In the genomic region with DNA sequence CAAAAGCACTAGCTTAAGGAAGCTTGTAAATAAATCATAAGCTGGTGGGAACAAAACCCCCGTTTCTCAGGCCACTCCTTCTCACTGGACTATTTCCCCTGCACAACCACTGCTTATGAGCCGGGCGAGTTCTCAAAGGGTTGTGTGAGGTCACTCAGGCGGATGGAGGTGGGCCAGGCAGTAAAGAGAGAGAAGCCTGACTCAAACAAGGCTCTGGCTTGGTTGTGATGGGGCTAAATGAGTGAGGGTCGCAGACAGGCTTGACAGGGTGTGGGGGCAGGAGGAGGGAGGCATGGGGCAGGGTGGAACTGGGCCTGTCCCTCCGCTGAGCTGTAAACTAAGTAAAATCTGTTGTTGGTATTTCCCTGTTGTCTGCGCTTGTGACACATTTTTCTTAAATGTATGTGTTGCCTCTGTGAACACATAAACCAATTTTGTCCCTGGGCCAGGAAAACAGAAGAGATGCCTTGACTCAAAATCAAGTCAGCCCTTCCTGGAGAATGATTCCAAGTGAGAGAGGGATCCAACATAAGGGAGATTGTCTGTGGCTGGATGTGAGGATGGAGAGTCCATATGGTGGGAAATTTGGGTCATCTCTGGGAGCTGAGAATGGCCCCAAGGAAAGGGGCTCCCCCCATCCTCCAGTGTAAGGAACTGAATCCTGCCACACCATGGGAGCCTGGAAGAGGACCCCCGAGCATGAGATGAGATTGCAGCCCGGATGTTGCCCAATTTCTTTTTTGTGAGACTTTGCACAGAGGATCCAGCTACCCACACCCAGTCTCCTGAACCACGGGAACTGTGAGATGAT, we compare ENCODE assay signal across 10 cellular contexts. TPM values are rescaled to one million over a fixed set of nuclear protein-coding genes. Genes with fewer than 3 reads are reported as not detected.
DNase-seq lines count a peak whose midpoint lies in the region; ATAC-seq and TF ChIP-seq lines count a peak whose summit lies in the region.
"Had no signal": no experiment of that assay in that cellular context is flagged by ENCODE, and none has a peak within 500 bp of the region (broad histone marks: within the 10 kb centered on the region; RNA-seq: fewer than 3 reads in every experiment).

No MANE protein-coding gene starts in this region.

- H3K18ac ChIP-seq in mesendoderm (ENCODE audit: low read length), result no peak overlapping the region

- H3K4me3 ChIP-seq in BLaER1 treated with 17β-estradiol and CSF1 and Interleukin-3, amounts not matched to agents 10 nM and 100 nM, result no peak overlapping the region
- no peak overlapping the region for H3K4me3 ChIP-seq in MG63
- H3K4me3 ChIP-seq in fibroblast of mammary gland (ENCODE audit: control insufficient read depth, low read depth, low read length), result no peak overlapping the region
- no peak overlapping the region for H3K4me3 ChIP-seq in neural progenitor cell
- no peak overlapping the region for H3K4me3 ChIP-seq in mesendoderm (ENCODE audit: low read length)
- no peak overlapping the region for H3K4me3 ChIP-seq in lower leg skin (ENCODE audit: low read depth, poor library complexity, severe bottlenecking)

- no peaks in the 10 kb centered on the region for H3K79me1 ChIP-seq in mesendoderm (ENCODE audit: low read length)

- no peaks in the 10 kb centered on the region for H3K27me3 ChIP-seq in BLaER1 treated with 17β-estradiol and CSF1 and Interleukin-3, amounts not matched to agents 10 nM and 100 nM
- H3K27me3 ChIP-seq in MG63 (no peaks in the 10 kb centered on the region), neural progenitor cell (no peaks in the 10 kb centered on the region), mesendoderm (ENCODE audit: insufficient read depth, low read length, poor library complexity) (no peaks in the 10 kb centered on the region)

- H2BK5ac ChIP-seq in mesendoderm (ENCODE audit: low read length), result no peak overlapping the region

- peak; percentile 67 for DNase-seq in MG63
- DNase-seq in fibroblast of mammary gland (ENCODE audit: low read depth), result peak; percentile 55
- DNase-seq in neural progenitor cell (ENCODE audit: low spot score), result peak; percentile 34
- DNase-seq in NCI-H524 treated with DMSO at 0.1 percent for 48 hours (lab: John Stamatoyannopoulos, UW), result no peak
- DNase-seq in mesendoderm, result no peak
- no peak for DNase-seq in lower leg skin (ENCODE audit: low spot score in 2 of 2)
- DNase-seq: cortex of kidney had no signal

- H3K4me2 ChIP-seq in BLaER1 treated with 17β-estradiol and CSF1 and Interleukin-3, amounts not matched to agents 10 nM and 100 nM, result peak overlapping the region; percentile 15 to 81 (median 57); a peak in 18 of 22 replicates
- H3K4me2 ChIP-seq in neural progenitor cell, result no peak overlapping the region
- H3K4me2 ChIP-seq in mesendoderm (ENCODE audit: low read length), result no peak overlapping the region

- H3K56ac ChIP-seq in mesendoderm (ENCODE audit: low read length), result no peak overlapping the region

- no peak overlapping the region for H3K27ac ChIP-seq in BLaER1 treated with 17β-estradiol and CSF1 and Interleukin-3, amounts not matched to agents 10 nM and 100 nM
- H3K27ac ChIP-seq in neural progenitor cell (no peak overlapping the region), mesendoderm (ENCODE audit: low read depth, low read length) (no peak overlapping the region)

- H3K4me1 ChIP-seq in BLaER1 treated with 17β-estradiol and CSF1 and Interleukin-3, amounts not matched to agents 10 nM and 100 nM, result peaks cover 8 to 33% (median 29%) of the 10 kb centered on the region in 10 experiments; a peak in 19 of 20 replicates
- peaks cover 11% of the 10 kb centered on the region for H3K4me1 ChIP-seq in neural progenitor cell
- H3K4me1 ChIP-seq in mesendoderm (ENCODE audit: control insufficient read depth, low read depth, low read length), result peaks cover 2% of the 10 kb centered on the region

- no peak overlapping the region for H3K4me3 Mint-ChIP-seq in neural progenitor cell

- no peak overlapping the region for H2BK15ac ChIP-seq in mesendoderm (replicated peaks; ENCODE audit: low read depth)

- peak overlapping the region; percentile 50 for H2AFZ ChIP-seq in neural progenitor cell (replicated peaks)

- WGBS in mesendoderm (ENCODE audit: extremely low coverage, insufficient coverage, low lambda C conversion rate), result no CpG with 5 or more reads among the region's 10 CpGs
- 69 to 75% methylated on average over 10 of the region's 10 CpGs for WGBS in lower leg skin, 2 donors

- no peak for ATAC-seq in GM19397 (IDR thresholded peaks at IDR 0.05; ENCODE audit: unreplicated experiment)

- intact Hi-C loops in lower leg skin (cut with DNase I; ENCODE audit: low total_unique reads), result no loop called here

- peaks cover 4% of the 10 kb centered on the region for H3K27me3 Mint-ChIP-seq in neural progenitor cell (ENCODE audit: insufficient read depth, low read depth)

- no peak for TF ChIP-seq CTCF in fibroblast of mammary gland (conservative IDR thresholded peaks at IDR 0.05; ENCODE audit: control insufficient read depth, insufficient read depth, low read depth, low read length)
- TF ChIP-seq CTCF in neural progenitor cell (IDR thresholded peaks at IDR 0.05), result no peak
- TF ChIP-seq CTCF in lower leg skin (IDR thresholded peaks at IDR 0.05), result no peak

- no peaks in the 10 kb centered on the region for H3K9me3 Mint-ChIP-seq in neural progenitor cell
- H3K9me3 Mint-ChIP-seq: activated T-helper 2 cell treated with anti-CD3 and anti-CD28 coated beads, Interferon-gamma antibody, Interleukin-2, Interleukin-4, amounts not matched to agents 10 μg/mL and 5 μg/mL and 100 μg/mL, durations not matched to agents 14 hours and 24 hours and 36 hours had no signal

- no peaks in the 10 kb centered on the region for H3K36me3 ChIP-seq in BLaER1 treated with 17β-estradiol and CSF1 and Interleukin-3, amounts not matched to agents 10 nM and 100 nM
- H3K36me3 ChIP-seq in MG63 (no peaks in the 10 kb centered on the region), neural progenitor cell (no peaks in the 10 kb centered on the region), mesendoderm (ENCODE audit: control insufficient read depth, insufficient read depth, low read length) (no peaks in the 10 kb centered on the region)

- no peak overlapping the region for H4K8ac ChIP-seq in mesendoderm (ENCODE audit: low read depth, low read length)

- H3K36me3 Mint-ChIP-seq in neural progenitor cell, result no peaks in the 10 kb centered on the region

- H4K20me1 ChIP-seq in BLaER1 treated with 17β-estradiol and CSF1 and Interleukin-3, amounts not matched to agents 10 nM and 100 nM, result no peaks in the 10 kb centered on the region
- no peaks in the 10 kb centered on the region for H4K20me1 ChIP-seq in neural progenitor cell (ENCODE audit: low read depth)

- H3K79me2 ChIP-seq in neural progenitor cell (ENCODE audit: low read depth), result no peaks in the 10 kb centered on the region
- H3K79me2 ChIP-seq in mesendoderm (ENCODE audit: control insufficient read depth, insufficient read depth, low read length), result no peaks in the 10 kb centered on the region

- H3F3A ChIP-seq in neural progenitor cell (ENCODE audit: low read depth), result peaks cover 6% of the 10 kb centered on the region

- no peaks in the 10 kb centered on the region; a peak in 1 of 22 replicates for H3K9me3 ChIP-seq in BLaER1 treated with 17β-estradiol and CSF1 and Interleukin-3, amounts not matched to agents 10 nM and 100 nM (replicated peaks in 1 of 11)
- H3K9me3 ChIP-seq in MG63, result no peaks in the 10 kb centered on the region
- no peaks in the 10 kb centered on the region for H3K9me3 ChIP-seq in neural progenitor cell (ENCODE audit: low read depth)

- H3K9ac ChIP-seq in BLaER1 treated with 17β-estradiol and CSF1 and Interleukin-3, amounts not matched to agents 10 nM and 100 nM, result no peak overlapping the region
- H3K9ac ChIP-seq in neural progenitor cell (no peak overlapping the region), mesendoderm (ENCODE audit: low read length) (no peak overlapping the region)

- no peak overlapping the region for H3K23ac ChIP-seq in mesendoderm (ENCODE audit: low read length)

- TF ChIP-seq POLR2A in lower leg skin (IDR thresholded peaks at IDR 0.05), result no peak

- H3K4ac ChIP-seq in mesendoderm (ENCODE audit: low read depth, low read length), result no peak overlapping the region

- no peak overlapping the region for H2BK120ac ChIP-seq in mesendoderm (ENCODE audit: low read depth, low read length)

- peak overlapping the region; percentile 3 for H3K27ac Mint-ChIP-seq in neural progenitor cell
- H3K27ac Mint-ChIP-seq: activated T-helper 2 cell treated with anti-CD3 and anti-CD28 coated beads, Interferon-gamma antibody, Interleukin-2, Interleukin-4, amounts not matched to agents 10 μg/mL and 5 μg/mL and 100 μg/mL, durations not matched to agents 14 hours and 24 hours and 36 hours had no signal

- peaks cover 23% of the 10 kb centered on the region for H3K4me1 Mint-ChIP-seq in neural progenitor cell

- no peak overlapping the region for H4K5ac ChIP-seq in mesendoderm (ENCODE audit: low read length)

- no peak overlapping the region for H2AK5ac ChIP-seq in mesendoderm (ENCODE audit: low read length)

RNA-seq across cellular contexts. Expression of a gene that starts 13.7 kb away (rescaled TPM):
- total RNA-seq in MG63 (2014; rRNA removed; shearing (Covaris generic); ENCODE audit: low replicate concordance), result not detected in 2 replicates
- total RNA-seq in neural progenitor cell (ENCODE audit: low replicate concordance) (0.36 and 1.3 TPM in 2 replicates), lower leg skin (1 to 10 TPM; 1.5 to 2.8 (median 2.2) TPM)
- polyA plus RNA-seq in mesendoderm (2013, experiment 1 of 2), result 1.4 TPM
- polyA plus RNA-seq in mesendoderm (2013, experiment 2 of 2), result 1.3 TPM
- total RNA-seq: activated T-helper 2 cell treated with anti-CD3 and anti-CD28 coated beads, Interferon-gamma antibody, Interleukin-2, Interleukin-4, amounts not matched to agents 10 μg/mL and 5 μg/mL and 100 μg/mL, durations not matched to agents 14 hours and 24 hours and 36 hours had no signal

RNA-seq across cellular contexts. Expression of a gene that starts 30.9 kb away (rescaled TPM):
- total RNA-seq in MG63 (2014; rRNA removed; shearing (Covaris generic); ENCODE audit: low replicate concordance), result not detected in 2 replicates
- total RNA-seq in neural progenitor cell (ENCODE audit: low replicate concordance), result 0.22 TPM in 1 of 2 replicates, not detected in the other
- polyA plus RNA-seq in mesendoderm (2013, experiment 1 of 2), result 0.03 TPM
- polyA plus RNA-seq in mesendoderm (2013, experiment 2 of 2), result 0.03 TPM
- under 1 TPM in 1 of 4 donors, not detected in 3; 0.13 TPM for total RNA-seq in lower leg skin
- total RNA-seq: activated T-helper 2 cell treated with anti-CD3 and anti-CD28 coated beads, Interferon-gamma antibody, Interleukin-2, Interleukin-4, amounts not matched to agents 10 μg/mL and 5 μg/mL and 100 μg/mL, durations not matched to agents 14 hours and 24 hours and 36 hours had no signal

RNA-seq across cellular contexts. Expression of a gene that starts 53.1 kb away (rescaled TPM):
- not detected in 2 replicates for total RNA-seq in MG63 (2014; rRNA removed; shearing (Covaris generic); ENCODE audit: low replicate concordance)
- total RNA-seq in neural progenitor cell (ENCODE audit: low replicate concordance), result not detected in 2 replicates
- 0.01 TPM for polyA plus RNA-seq in mesendoderm (2013, experiment 1 of 2)
- polyA plus RNA-seq in mesendoderm (2013, experiment 2 of 2), result not detected
- under 1 TPM in 1 of 4 donors, not detected in 3; 0.32 TPM for total RNA-seq in lower leg skin
- total RNA-seq: activated T-helper 2 cell treated with anti-CD3 and anti-CD28 coated beads, Interferon-gamma antibody, Interleukin-2, Interleukin-4, amounts not matched to agents 10 μg/mL and 5 μg/mL and 100 μg/mL, durations not matched to agents 14 hours and 24 hours and 36 hours had no signal

Comparison
In these comparisons a context has a peak if more than half of its experiments do, and no peak if none do; other contexts are left out.
1. H3K4me2 ChIP-seq: peak in BLaER1 treated with 17β-estradiol and CSF1 and Interleukin-3, amounts not matched to agents 10 nM and 100 nM (11 of 11); none in neural progenitor cell (single experiment) and mesendoderm (single experiment).
2. DNase-seq: peak in MG63 (single experiment), fibroblast of mammary gland (single experiment) and neural progenitor cell (single experiment); none in NCI-H524 treated with DMSO at 0.1 percent for 48 hours (single experiment), mesendoderm (single experiment) and lower leg skin (0 of 2).